Comparison of ENCODE assay signal across 23 cellular contexts in the genomic region with DNA sequence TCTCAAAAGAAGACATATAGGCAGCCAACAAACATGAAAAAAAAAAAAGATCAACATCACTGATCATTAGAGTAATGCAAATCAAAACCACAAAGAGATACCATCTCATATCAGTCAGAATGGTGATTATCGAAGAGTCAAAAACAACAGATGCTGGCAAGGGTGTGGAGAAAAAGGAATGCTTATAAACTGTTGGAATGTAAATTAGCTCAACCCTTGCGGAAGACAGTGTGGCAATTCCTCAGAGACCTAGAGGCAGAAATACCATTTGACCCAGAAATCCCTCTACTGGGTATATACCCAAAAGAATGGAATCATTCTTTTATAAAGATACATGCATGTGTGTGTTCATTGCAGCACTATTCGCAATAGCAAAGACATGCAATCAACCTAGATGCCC.
A peak's percentile ranks its signal among the peaks of the same experiment; 100 is the strongest.
DNase-seq lines count a peak whose midpoint lies in the region; ATAC-seq and TF ChIP-seq lines count a peak whose summit lies in the region.
"Had no signal": no experiment of that assay in that cellular context is flagged by ENCODE, and none has a peak within 500 bp of the region (broad histone marks: within the 10 kb centered on the region; RNA-seq: fewer than 3 reads in every experiment).

No MANE protein-coding gene starts in this region.

- ATAC-seq in GM21447 (IDR thresholded peaks at IDR 0.05; ENCODE audit: unreplicated experiment), result no peak
- ATAC-seq: activated naive CD8-positive, alpha-beta T cell treated with anti-CD3 and anti-CD28 coated beads, Interleukin-2, amount 50 U/mL, for 24 hours; CD8-positive, alpha-beta T cell; T-cell had no signal

- H3K4me1 ChIP-seq in right atrium auricular region (no peaks in the 10 kb centered on the region), sigmoid colon (peaks cover 0 to 12% (median 0%) of the 10 kb centered on the region in 4 donors)

- no peaks in the 10 kb centered on the region for H3K27me3 ChIP-seq in BJ (ENCODE audit: control insufficient read depth, insufficient read depth, low read length)
- no peaks in the 10 kb centered on the region for H3K27me3 ChIP-seq in right atrium auricular region
- H3K27me3 ChIP-seq in sigmoid colon, result no peaks in the 10 kb centered on the region
- H3K27me3 ChIP-seq: MG63 had no signal

- CTCF ChIA-PET in BJ (lab: Yijun Ruan, JAX), result no interaction called here

- TF ChIP-seq CTCF in BJ (IDR thresholded peaks at IDR 0.05; ENCODE audit: insufficient read depth, low read depth, low read length) (no peak), right atrium auricular region (IDR thresholded peaks at IDR 0.05) (no peak), sigmoid colon (IDR thresholded peaks at IDR 0.05) (no peak)

- TF ChIP-seq EP300 in sigmoid colon (IDR thresholded peaks at IDR 0.05), result no peak

- no peak for TF ChIP-seq POLR2A in sigmoid colon (IDR thresholded peaks at IDR 0.05)

- H3K4me3 ChIP-seq in BJ (ENCODE audit: low read depth, low read length) (no peak overlapping the region), right atrium auricular region (no peak overlapping the region), sigmoid colon (no peak overlapping the region)
- H3K4me3 ChIP-seq: MG63, skin epidermis had no signal

- DNase-seq in BJ (ENCODE audit: low read depth), result peak; percentile 26
- peak; percentile 58 for DNase-seq in HS-27A (ENCODE audit: low read depth)
- peak; percentile 16 for DNase-seq in amniotic epithelial cell (ENCODE audit: low read depth)
- DNase-seq in iris pigment epithelial cell (ENCODE audit: low read depth), result peak; percentile 64
- DNase-seq in right atrium auricular region (ENCODE audit: low spot score), result no peak
- DNase-seq in sigmoid colon, result no peak
- no peak for DNase-seq in stimulated activated CD4-positive, alpha-beta T cell treated with anti-CD3 and anti-CD28 coated beads, Interleukin-2, amount 100 ng/mL, for 48 hours
- DNase-seq: activated CD4-positive, alpha-beta T cell treated with anti-CD3 and anti-CD28 coated beads, Interleukin-2, amount 10 ng/mL, durations not matched to agents 7 days and 5 days; activated naive CD8-positive, alpha-beta T cell treated with anti-CD3 and anti-CD28 coated beads, Interleukin-2, amount 50 U/mL, for 24 hours; CD8-positive, alpha-beta T cell; central memory CD4-positive, alpha-beta T cell; DMS79; MG63; NCI-H1436 treated with DMSO at 0.1 percent for 48 hours; NCI-H82; nephron progenitor cell; posterior cingulate gyrus; SHP77 treated with DMSO at 0.1 percent for 48 hours; stimulated activated CD4-positive, alpha-beta T cell treated with anti-CD3 and anti-CD28 coated beads, Interleukin-2, amount 100 ng/mL, for 24 hours; stimulated activated naive CD4-positive, alpha-beta T cell; T-cell had no signal

- WGBS in sigmoid colon, 2 donors, result 94% methylated on average over 3 of the region's 3 CpGs

- no peaks in the 10 kb centered on the region for H3K36me3 ChIP-seq in BJ (ENCODE audit: control insufficient read depth, insufficient read depth, low read length)
- H3K36me3 ChIP-seq in right atrium auricular region, result no peaks in the 10 kb centered on the region
- no peaks in the 10 kb centered on the region for H3K36me3 ChIP-seq in sigmoid colon
- H3K36me3 ChIP-seq: MG63 had no signal

- POLR2A ChIA-PET in BJ (lab: Charles Lee), result interaction anchor here (0.7 kb wide), 1 partner anchor 31 kb away, joined by 4 read pairs; no protein-coding TSS in a partner anchor

- H3K9me3 ChIP-seq in right atrium auricular region (no peaks in the 10 kb centered on the region), sigmoid colon (no peaks in the 10 kb centered on the region)
- H3K9me3 ChIP-seq: MG63 had no signal

- H3K27ac ChIP-seq in right atrium auricular region, result no peak overlapping the region
- H3K27ac ChIP-seq in sigmoid colon, result no peak overlapping the region
- H3K27ac ChIP-seq: skin epidermis had no signal

- intact Hi-C loops in sigmoid colon (cut with DNase I), result no loop called here

Comparison
In these comparisons a context has a peak if more than half of its experiments do, and no peak if none do; other contexts are left out.
1. DNase-seq: peak in BJ (single experiment), HS-27A (single experiment), amniotic epithelial cell (single experiment) and iris pigment epithelial cell (single experiment); none in right atrium auricular region (single experiment), sigmoid colon (single experiment) and stimulated activated CD4-positive, alpha-beta T cell treated with anti-CD3 and anti-CD28 coated beads, Interleukin-2, amount 100 ng/mL, for 48 hours (0 of 2).